In the genomic region with DNA sequence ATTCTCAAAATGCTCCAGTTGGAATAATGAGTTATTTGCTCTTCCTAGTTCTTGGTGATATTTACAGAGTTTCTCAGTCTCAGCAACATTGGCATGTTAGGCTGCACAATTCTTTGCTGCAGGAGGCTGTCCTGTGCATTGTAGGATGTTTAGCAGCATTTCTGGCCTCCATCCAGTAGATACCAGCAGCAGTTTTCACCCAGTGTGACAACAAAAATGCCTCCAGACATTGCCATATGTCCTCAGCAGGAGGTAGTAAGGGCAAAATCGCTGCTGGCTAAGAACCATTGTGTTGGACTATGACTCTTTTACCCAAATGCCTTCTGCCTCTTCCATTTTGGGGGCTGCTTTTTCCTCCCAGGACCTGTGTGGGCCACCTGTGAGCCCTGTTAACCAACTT, we compare ENCODE assay signal across 21 cellular contexts. TPM values are rescaled to one million over a fixed set of nuclear protein-coding genes. Genes with fewer than 3 reads are reported as not detected.
A peak's percentile ranks its signal among the peaks of the same experiment; 100 is the strongest.
DNase-seq lines count a peak whose midpoint lies in the region; ATAC-seq and TF ChIP-seq lines count a peak whose summit lies in the region.
"Had no signal": no experiment of that assay in that cellular context is flagged by ENCODE, and none has a peak within 500 bp of the region (broad histone marks: within the 10 kb centered on the region; RNA-seq: fewer than 3 reads in every experiment).

No MANE protein-coding gene starts in this region.

- H3K36me3 Mint-ChIP-seq in activated CD8-positive, alpha-beta T cell treated with anti-CD3 and anti-CD28 coated beads, Interleukin-2, amount 10 ng/mL, durations not matched to agents 7 days and 5 days (ENCODE audit: low read depth), result no peaks in the 10 kb centered on the region
- no peaks in the 10 kb centered on the region for H3K36me3 Mint-ChIP-seq in activated CD8-positive, alpha-beta T cell treated with anti-CD3 and anti-CD28 coated beads for 36 hours (ENCODE audit: low read depth)
- no peaks in the 10 kb centered on the region for H3K36me3 Mint-ChIP-seq in activated T-helper 17 cell treated with anti-CD3 and anti-CD28 coated beads, Interleukin-2, amount 50 U/mL, for 72 hours (ENCODE audit: low read depth)
- peaks cover 25% of the 10 kb centered on the region for H3K36me3 Mint-ChIP-seq in nephron (ENCODE audit: low read depth)

- peaks cover 41% of the 10 kb centered on the region for H3K4me1 Mint-ChIP-seq in activated CD8-positive, alpha-beta T cell treated with anti-CD3 and anti-CD28 coated beads, Interleukin-2, amount 10 ng/mL, durations not matched to agents 7 days and 5 days (ENCODE audit: low read depth)
- H3K4me1 Mint-ChIP-seq in activated CD8-positive, alpha-beta T cell treated with anti-CD3 and anti-CD28 coated beads for 36 hours (ENCODE audit: low read depth), result peaks cover 11% of the 10 kb centered on the region
- H3K4me1 Mint-ChIP-seq in activated T-helper 17 cell treated with anti-CD3 and anti-CD28 coated beads, Interleukin-2, amount 50 U/mL, for 72 hours, result peaks cover 15% of the 10 kb centered on the region
- peaks cover 43% of the 10 kb centered on the region for H3K4me1 Mint-ChIP-seq in nephron
- H3K4me1 Mint-ChIP-seq: B cell had no signal

- TF ChIP-seq CTCF in activated CD8-positive, alpha-beta T cell treated with anti-CD3 and anti-CD28 coated beads for 36 hours (IDR thresholded peaks at IDR 0.05), result no peak
- no peak for TF ChIP-seq CTCF in nephron (IDR thresholded peaks at IDR 0.05; ENCODE audit: unreplicated experiment in 3 of 3)
- no peak for TF ChIP-seq CTCF in foreskin keratinocyte (conservative IDR thresholded peaks at IDR 0.05)

- H3K27me3 Mint-ChIP-seq in activated CD8-positive, alpha-beta T cell treated with anti-CD3 and anti-CD28 coated beads, Interleukin-2, amount 10 ng/mL, durations not matched to agents 7 days and 5 days (ENCODE audit: low read depth), result peaks cover 4% of the 10 kb centered on the region
- H3K27me3 Mint-ChIP-seq in activated CD8-positive, alpha-beta T cell treated with anti-CD3 and anti-CD28 coated beads for 36 hours, result no peaks in the 10 kb centered on the region
- no peaks in the 10 kb centered on the region for H3K27me3 Mint-ChIP-seq in activated T-helper 17 cell treated with anti-CD3 and anti-CD28 coated beads, Interleukin-2, amount 50 U/mL, for 72 hours
- no peaks in the 10 kb centered on the region for H3K27me3 Mint-ChIP-seq in nephron (ENCODE audit: low read depth)
- H3K27me3 Mint-ChIP-seq: B cell; CD4-positive, alpha-beta T cell had no signal

- no peaks in the 10 kb centered on the region for H3K27me3 ChIP-seq in foreskin keratinocyte

- no peaks in the 10 kb centered on the region for H3K9me3 Mint-ChIP-seq in activated CD8-positive, alpha-beta T cell treated with anti-CD3 and anti-CD28 coated beads, Interleukin-2, amount 10 ng/mL, durations not matched to agents 7 days and 5 days (ENCODE audit: insufficient read depth)
- H3K9me3 Mint-ChIP-seq in activated CD8-positive, alpha-beta T cell treated with anti-CD3 and anti-CD28 coated beads for 36 hours, result no peaks in the 10 kb centered on the region
- no peaks in the 10 kb centered on the region for H3K9me3 Mint-ChIP-seq in activated T-helper 17 cell treated with anti-CD3 and anti-CD28 coated beads, Interleukin-2, amount 50 U/mL, for 72 hours
- no peaks in the 10 kb centered on the region for H3K9me3 Mint-ChIP-seq in nephron
- H3K9me3 Mint-ChIP-seq: CD4-positive, alpha-beta T cell had no signal

- ATAC-seq in activated CD8-positive, alpha-beta T cell treated with anti-CD3 and anti-CD28 coated beads, Interleukin-2, amount 10 ng/mL, durations not matched to agents 7 days and 5 days, result no peak
- ATAC-seq in activated CD8-positive, alpha-beta T cell treated with anti-CD3 and anti-CD28 coated beads for 36 hours, result no peak
- ATAC-seq in activated T-helper 17 cell treated with anti-CD3 and anti-CD28 coated beads, Interleukin-2, amount 50 U/mL, for 72 hours (replicated peaks), result no peak
- no peak for ATAC-seq in foreskin keratinocyte
- ATAC-seq: HepG2, PC-3 had no signal

- H3K4me1 ChIP-seq in foreskin keratinocyte, result no peaks in the 10 kb centered on the region

- CTCF ChIA-PET in activated CD8-positive, alpha-beta T cell treated with anti-CD3 and anti-CD28 coated beads, Interleukin-2, amount 10 ng/mL, durations not matched to agents 7 days and 5 days (lab: Charles Lee), result interaction anchor here (1.2 to 2.2 kb wide), 3 partner anchors 11 to 90 kb away, joined by 3 to 11 read pairs (median 4); no protein-coding TSS in a partner anchor
- CTCF ChIA-PET in activated CD8-positive, alpha-beta T cell treated with anti-CD3 and anti-CD28 coated beads for 36 hours (lab: Charles Lee), result interaction anchor here (1.4 kb wide), 1 partner anchor 25 kb away, joined by 3 read pairs; no protein-coding TSS in a partner anchor

- no peak overlapping the region for H3K27ac ChIP-seq in foreskin keratinocyte

- H3K4me3 Mint-ChIP-seq in activated CD8-positive, alpha-beta T cell treated with anti-CD3 and anti-CD28 coated beads, Interleukin-2, amount 10 ng/mL, durations not matched to agents 7 days and 5 days, result no peak overlapping the region
- no peak overlapping the region for H3K4me3 Mint-ChIP-seq in activated CD8-positive, alpha-beta T cell treated with anti-CD3 and anti-CD28 coated beads for 36 hours
- H3K4me3 Mint-ChIP-seq in activated T-helper 17 cell treated with anti-CD3 and anti-CD28 coated beads, Interleukin-2, amount 50 U/mL, for 72 hours, result no peak overlapping the region
- no peak overlapping the region for H3K4me3 Mint-ChIP-seq in nephron
- H3K4me3 Mint-ChIP-seq: B cell; CD4-positive, alpha-beta T cell had no signal

- intact Hi-C loops in activated CD8-positive, alpha-beta T cell treated with anti-CD3 and anti-CD28 coated beads for 36 hours (cut with micrococcal nuclease), result no loop called here

- POLR2A ChIA-PET in activated CD8-positive, alpha-beta T cell treated with anti-CD3 and anti-CD28 coated beads, Interleukin-2, amount 10 ng/mL, durations not matched to agents 7 days and 5 days (lab: Charles Lee), result no interaction called here
- POLR2A ChIA-PET in activated CD8-positive, alpha-beta T cell treated with anti-CD3 and anti-CD28 coated beads for 36 hours (lab: Charles Lee), result no interaction called here

- peak overlapping the region; percentile 5 for H3K27ac Mint-ChIP-seq in activated CD8-positive, alpha-beta T cell treated with anti-CD3 and anti-CD28 coated beads, Interleukin-2, amount 10 ng/mL, durations not matched to agents 7 days and 5 days
- no peak overlapping the region for H3K27ac Mint-ChIP-seq in activated CD8-positive, alpha-beta T cell treated with anti-CD3 and anti-CD28 coated beads for 36 hours
- H3K27ac Mint-ChIP-seq in activated T-helper 17 cell treated with anti-CD3 and anti-CD28 coated beads, Interleukin-2, amount 50 U/mL, for 72 hours, result peak overlapping the region; percentile 31
- peak overlapping the region in 2 of 3 experiments; percentile 57 to 61 for H3K27ac Mint-ChIP-seq in nephron
- H3K27ac Mint-ChIP-seq: B cell; CD4-positive, alpha-beta T cell had no signal

- no peak for DNase-seq in activated CD8-positive, alpha-beta T cell treated with anti-CD3 and anti-CD28 coated beads, Interleukin-2, amount 10 ng/mL, durations not matched to agents 7 days and 5 days
- no peak for DNase-seq in activated CD8-positive, alpha-beta T cell treated with anti-CD3 and anti-CD28 coated beads for 36 hours
- DNase-seq in NCI-H2107 (lab: John Stamatoyannopoulos, UW), result no peak
- no peak for DNase-seq in iPS-NIHi7 (ENCODE audit: extremely low spot score)
- DNase-seq in NCI-H2227 treated with DMSO at 0.1 percent for 48 hours (lab: John Stamatoyannopoulos, UW), result no peak
- no peak for DNase-seq in foreskin keratinocyte
- DNase-seq: 8988T; CD4-positive, alpha-beta T cell; KG1; NCI-H1105 treated with DMSO at 0.1 percent for 48 hours; NCI-H1694; NCI-H2081 treated with DMSO at 0.1 percent for 48 hours; NCI-H510A treated with DMSO at 0.1 percent for 48 hours; NCI-H82; PC-3; RPMI8226; SHP77 treated with DMSO at 0.1 percent for 48 hours had no signal

RNA-seq across cellular contexts. Expression of a gene that starts 50.4 kb away (rescaled TPM):
- under 1 TPM; 0.21 to 0.55 TPM for total RNA-seq in activated CD8-positive, alpha-beta T cell treated with anti-CD3 and anti-CD28 coated beads, Interleukin-2, amount 10 ng/mL, durations not matched to agents 7 days and 5 days
- total RNA-seq in activated CD8-positive, alpha-beta T cell treated with anti-CD3 and anti-CD28 coated beads for 36 hours, result under 1 TPM; 0.43 to 0.63 TPM
- 1 to 10 TPM in 1 of 2 donors, under 1 TPM in 1; 0.86 to 1.6 TPM for total RNA-seq in activated T-helper 17 cell treated with anti-CD3 and anti-CD28 coated beads, Interleukin-2, amount 50 U/mL, for 72 hours
- 5.6 and 7.0 TPM in 2 replicates for total RNA-seq in foreskin keratinocyte
- polyA plus RNA-seq in foreskin keratinocyte, result 4.5 and 5.7 TPM in 2 replicates

RNA-seq across cellular contexts. Expression of a gene that starts 54.6 kb away (rescaled TPM):
- total RNA-seq in activated CD8-positive, alpha-beta T cell treated with anti-CD3 and anti-CD28 coated beads, Interleukin-2, amount 10 ng/mL, durations not matched to agents 7 days and 5 days, result 100 to 1,000 TPM; 394 to 404 TPM
- 100 to 1,000 TPM; 247 to 251 TPM for total RNA-seq in activated CD8-positive, alpha-beta T cell treated with anti-CD3 and anti-CD28 coated beads for 36 hours
- 100 to 1,000 TPM; 300 to 503 TPM for total RNA-seq in activated T-helper 17 cell treated with anti-CD3 and anti-CD28 coated beads, Interleukin-2, amount 50 U/mL, for 72 hours
- total RNA-seq in foreskin keratinocyte, result 34.4 and 38.2 TPM in 2 replicates
- 22.8 and 24.8 TPM in 2 replicates for polyA plus RNA-seq in foreskin keratinocyte
